ENCODE assay signal across 11 cellular contexts in the genomic region with DNA sequence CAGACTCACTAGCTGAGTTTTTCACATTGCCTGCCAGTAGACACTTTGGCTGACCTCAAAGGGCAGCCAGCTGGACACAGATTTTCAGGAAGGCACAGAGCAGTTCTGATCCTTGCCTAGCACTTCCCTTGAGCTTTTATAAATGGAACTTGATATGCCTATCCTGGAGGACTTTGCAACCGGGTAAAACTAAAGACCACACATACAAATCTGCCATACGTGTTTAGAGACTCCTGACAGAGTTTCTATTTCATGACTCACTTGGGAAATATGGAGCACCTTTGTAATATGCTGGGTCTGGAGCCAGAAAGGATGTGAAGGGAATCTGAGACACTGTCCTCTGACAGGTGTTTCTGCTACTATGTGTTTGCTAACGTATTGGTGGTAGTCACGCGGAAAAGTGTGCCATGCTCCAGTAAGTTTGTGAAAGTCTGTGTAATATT. TPM values are rescaled to one million over a fixed set of nuclear protein-coding genes. Genes with fewer than 3 reads are reported as not detected.
DNase-seq lines count a peak whose midpoint lies in the region; ATAC-seq, FAIRE-seq and TF ChIP-seq lines count a peak whose summit lies in the region.
"Had no signal": no experiment of that assay in that cellular context is flagged by ENCODE, and none has a peak within 500 bp of the region (broad histone marks: within the 10 kb centered on the region; RNA-seq: fewer than 3 reads in every experiment).

No MANE protein-coding gene starts in this region.

- no peak for TF ChIP-seq CTCF in liver (IDR thresholded peaks at IDR 0.05; ENCODE audit: low read depth, low read length, missing input control)
- no peak for TF ChIP-seq CTCF in HepG2 (CRISPR knock-in tag; IDR thresholded peaks at IDR 0.05)
- no peak for TF ChIP-seq CTCF in mammary epithelial cell (conservative IDR thresholded peaks at IDR 0.05 in 1 of 2, IDR thresholded peaks at IDR 0.05 in 1 of 2; ENCODE audit: extremely low read depth in 1 of 2, insufficient read depth in 1 of 2, low read depth in 1 of 2, low read length in 2 of 2)
- TF ChIP-seq CTCF in GM23338 (conservative IDR thresholded peaks at IDR 0.05; ENCODE audit: low read depth in 2 of 2) = no peak

- TF ChIP-seq POLR2A in HepG2 (IDR thresholded peaks at IDR 0.05; ENCODE audit: insufficient read depth in 1 of 2, low read depth in 2 of 2, low read length in 2 of 2) = no peak

- peaks cover 4% of the 10 kb centered on the region for H3K27me3 Mint-ChIP-seq in activated T-helper 1 cell treated with anti-CD3 and anti-CD28 coated beads, Interleukin-12 subunit alpha, Interleukin-12 subunit beta, Interleukin-2, Interleukin-4 antibody, amounts not matched to agents 30 ng/mL and 10 ng/mL and 1 ng/mL, durations not matched to agents 14 hours and 24 hours and 36 hours (ENCODE audit: insufficient read depth)
- peaks cover 5% of the 10 kb centered on the region for H3K27me3 Mint-ChIP-seq in GM23338 (ENCODE audit: insufficient read depth, low read depth, poor library complexity)
- H3K27me3 Mint-ChIP-seq: activated naive CD4-positive, alpha-beta T cell treated with anti-CD3 and anti-CD28 coated beads, Interleukin-2, amount 50 U/mL, for 24 hours had no signal

- no peak for FAIRE-seq in HepG2 (lab: Jason Lieb, UNC)
- FAIRE-seq in urothelium cell line (lab: Jason Lieb, UNC) = no peak

- no peak overlapping the region for H2AFZ ChIP-seq in HepG2 (ENCODE audit: low read length)
- peak overlapping the region; percentile 49 for H2AFZ ChIP-seq in mammary epithelial cell (ENCODE audit: low read depth, low read length)
- H2AFZ ChIP-seq in GM23338 = no peak overlapping the region

- intact Hi-C loops in HepG2 (cut with micrococcal nuclease; ENCODE audit: unreplicated experiment) = no loop called here
- intact Hi-C loops in mammary epithelial cell (cut with micrococcal nuclease) = loop anchor here (2.0 kb wide), 1 partner anchor 50 kb away; no protein-coding TSS in a partner anchor
- intact Hi-C loops in activated T-helper 1 cell treated with anti-CD3 and anti-CD28 coated beads, Interleukin-12 subunit alpha, Interleukin-12 subunit beta, Interleukin-2, Interleukin-4 antibody, amounts not matched to agents 30 ng/mL and 10 ng/mL and 1 ng/mL, durations not matched to agents 14 hours and 24 hours and 36 hours (cut with micrococcal nuclease) = no loop called here

- H3K27me3 ChIP-seq in liver (ENCODE audit: control insufficient read depth in 4 of 4, insufficient read depth in 4 of 4, low read length in 3 of 4) = no peaks in the 10 kb centered on the region
- H3K27me3 ChIP-seq in HepG2 (ENCODE audit: control insufficient read depth in 1 of 2, insufficient read depth in 2 of 2, low read length in 2 of 2) = peaks cover 0 to 1% of the 10 kb centered on the region in 2 experiments; a peak in 3 of 5 replicates
- H3K27me3 ChIP-seq in mammary epithelial cell (ENCODE audit: insufficient read depth, low read length) = no peaks in the 10 kb centered on the region
- H3K27me3 ChIP-seq in GM23338 (ENCODE audit: insufficient read depth) = no peaks in the 10 kb centered on the region

- DNase-seq in HepG2 (ENCODE audit: low spot score) = no peak
- peak; percentile 57 for DNase-seq in LHCN-M2 (ENCODE audit: low read depth)
- DNase-seq in mammary epithelial cell = peak; percentile 99
- DNase-seq in urothelium cell line (ENCODE audit: low spot score) = peak; percentile 66
- DNase-seq in inferior parietal cortex (ENCODE audit: extremely low spot score) = no peak
- DNase-seq in activated T-helper 1 cell treated with anti-CD3 and anti-CD28 coated beads, Interleukin-12 subunit alpha, Interleukin-12 subunit beta, Interleukin-2, Interleukin-4 antibody, amounts not matched to agents 30 ng/mL and 10 ng/mL and 1 ng/mL, durations not matched to agents 14 hours and 24 hours and 36 hours (ENCODE audit: low spot score) = no peak
- DNase-seq in GM23338 (ENCODE audit: low spot score) = no peak
- DNase-seq: natural killer cell had no signal

- H3K4me3 Mint-ChIP-seq in activated T-helper 1 cell treated with anti-CD3 and anti-CD28 coated beads, Interleukin-12 subunit alpha, Interleukin-12 subunit beta, Interleukin-2, Interleukin-4 antibody, amounts not matched to agents 30 ng/mL and 10 ng/mL and 1 ng/mL, durations not matched to agents 14 hours and 24 hours and 36 hours = no peak overlapping the region
- H3K4me3 Mint-ChIP-seq in GM23338 = no peak overlapping the region
- H3K4me3 Mint-ChIP-seq: activated naive CD4-positive, alpha-beta T cell treated with anti-CD3 and anti-CD28 coated beads, Interleukin-2, amount 50 U/mL, for 24 hours; IgD-negative memory B cell; natural killer cell had no signal

- peaks cover 7% of the 10 kb centered on the region; the same call in 1 of the 2 replicates for H3K9me2 ChIP-seq in GM23338 (ENCODE audit: insufficient read depth)

- POLR2A ChIA-PET in HepG2 (lab: Yijun Ruan, JAX) = no interaction called here

- WGBS in liver = 58% methylated on average over 5 of the region's 5 CpGs
- WGBS in HepG2 (ENCODE audit: low lambda C conversion rate) = 4% methylated on average over 5 of the region's 5 CpGs
- 4% methylated on average over 5 of the region's 5 CpGs for WGBS in mammary epithelial cell (ENCODE audit: low coverage, missing lambda C conversion rate)

- dilution Hi-C loops in mammary epithelial cell (cut with HindIII; ENCODE audit: low sequenced_read_pairs) = no loop called here

- peaks cover 0 to 11% (median 4%) of the 10 kb centered on the region in 4 donors for H3K4me1 ChIP-seq in liver (ENCODE audit: control insufficient read depth in 4 of 4, insufficient read depth in 4 of 4, low read length in 3 of 4)
- H3K4me1 ChIP-seq in HepG2 (ENCODE audit: insufficient read depth, low read length) = no peaks in the 10 kb centered on the region
- H3K4me1 ChIP-seq in mammary epithelial cell (ENCODE audit: insufficient read depth, low read length) = peaks cover 43% of the 10 kb centered on the region
- no peaks in the 10 kb centered on the region for H3K4me1 ChIP-seq in GM23338 (ENCODE audit: insufficient read depth)

- H3K4me1 Mint-ChIP-seq in activated T-helper 1 cell treated with anti-CD3 and anti-CD28 coated beads, Interleukin-12 subunit alpha, Interleukin-12 subunit beta, Interleukin-2, Interleukin-4 antibody, amounts not matched to agents 30 ng/mL and 10 ng/mL and 1 ng/mL, durations not matched to agents 14 hours and 24 hours and 36 hours (ENCODE audit: low read depth) = no peaks in the 10 kb centered on the region
- H3K4me1 Mint-ChIP-seq in GM23338 = no peaks in the 10 kb centered on the region
- H3K4me1 Mint-ChIP-seq: activated naive CD4-positive, alpha-beta T cell treated with anti-CD3 and anti-CD28 coated beads, Interleukin-2, amount 50 U/mL, for 24 hours; IgD-negative memory B cell; natural killer cell had no signal

- H3K79me2 ChIP-seq in HepG2 (ENCODE audit: insufficient read depth, low read length) (no peaks in the 10 kb centered on the region), mammary epithelial cell (ENCODE audit: insufficient read depth, low read length) (no peaks in the 10 kb centered on the region), GM23338 (replicated peaks; ENCODE audit: insufficient read depth) (no peaks in the 10 kb centered on the region)

- H3K4me3 ChIP-seq in liver (ENCODE audit: low read depth in 1 of 3, low read length in 3 of 3) (no peak overlapping the region), HepG2 (replicated peaks in 1 of 3; ENCODE audit: insufficient read depth in 1 of 3, low read depth in 2 of 3, low read length in 3 of 3) (no peak overlapping the region), mammary epithelial cell (replicated peaks in 1 of 3; ENCODE audit: insufficient read depth in 1 of 3, low read depth in 2 of 3, low read length in 3 of 3) (no peak overlapping the region), GM23338 (no peak overlapping the region)

- no peaks in the 10 kb centered on the region for H4K20me1 ChIP-seq in HepG2 (ENCODE audit: insufficient read depth, low read length)
- H4K20me1 ChIP-seq in mammary epithelial cell (ENCODE audit: insufficient read depth, low read length) = no peaks in the 10 kb centered on the region
- no peaks in the 10 kb centered on the region for H4K20me1 ChIP-seq in GM23338 (replicated peaks; ENCODE audit: insufficient read depth)

- no peaks in the 10 kb centered on the region for H3K9me3 Mint-ChIP-seq in activated T-helper 1 cell treated with anti-CD3 and anti-CD28 coated beads, Interleukin-12 subunit alpha, Interleukin-12 subunit beta, Interleukin-2, Interleukin-4 antibody, amounts not matched to agents 30 ng/mL and 10 ng/mL and 1 ng/mL, durations not matched to agents 14 hours and 24 hours and 36 hours
- H3K9me3 Mint-ChIP-seq in GM23338 = no peaks in the 10 kb centered on the region; the same call in 2 of the 3 replicates
- H3K9me3 Mint-ChIP-seq: activated naive CD4-positive, alpha-beta T cell treated with anti-CD3 and anti-CD28 coated beads, Interleukin-2, amount 50 U/mL, for 24 hours; IgD-negative memory B cell; natural killer cell had no signal

- in situ Hi-C loops in HepG2 (cut with HindIII; ENCODE audit: extremely low pct_ligation_motif_present, low pct_unique_long_range_greater_than_20kb) (no loop called here), mammary epithelial cell (cut with MboI; ENCODE audit: low sequenced_read_pairs in 2 of 2) (loop anchor here in 1 of 2 donors (5.0 kb wide), 1 partner anchor 175 kb away; a partner anchor contains a TSS)

- H3K9me3 ChIP-seq in liver (ENCODE audit: control insufficient read depth in 4 of 4, low read length in 3 of 4) (no peaks in the 10 kb centered on the region), HepG2 (ENCODE audit: low read length) (no peaks in the 10 kb centered on the region), mammary epithelial cell (replicated peaks; ENCODE audit: insufficient read depth, low read length) (no peaks in the 10 kb centered on the region)

- TF ChIP-seq RAD21 in liver (IDR thresholded peaks at IDR 0.05) (no peak), HepG2 (CRISPR knock-in tag; IDR thresholded peaks at IDR 0.05) (no peak)

- peak overlapping the region in 1 of 2 donors; percentile 42 for H3K27ac ChIP-seq in liver (ENCODE audit: low read depth in 1 of 2, low read length in 2 of 2)
- no peak overlapping the region for H3K27ac ChIP-seq in HepG2 (ENCODE audit: extremely low read length, insufficient read depth, low read length)
- H3K27ac ChIP-seq in mammary epithelial cell (ENCODE audit: insufficient read depth, low read depth, low read length) = peak overlapping the region; percentile 90
- no peak overlapping the region for H3K27ac ChIP-seq in GM23338 (ENCODE audit: low read depth)

- no peak overlapping the region for H3K27ac Mint-ChIP-seq in activated T-helper 1 cell treated with anti-CD3 and anti-CD28 coated beads, Interleukin-12 subunit alpha, Interleukin-12 subunit beta, Interleukin-2, Interleukin-4 antibody, amounts not matched to agents 30 ng/mL and 10 ng/mL and 1 ng/mL, durations not matched to agents 14 hours and 24 hours and 36 hours
- no peak overlapping the region for H3K27ac Mint-ChIP-seq in GM23338
- H3K27ac Mint-ChIP-seq: activated naive CD4-positive, alpha-beta T cell treated with anti-CD3 and anti-CD28 coated beads, Interleukin-2, amount 50 U/mL, for 24 hours; IgD-negative memory B cell; natural killer cell had no signal

- H3K36me3 Mint-ChIP-seq in activated T-helper 1 cell treated with anti-CD3 and anti-CD28 coated beads, Interleukin-12 subunit alpha, Interleukin-12 subunit beta, Interleukin-2, Interleukin-4 antibody, amounts not matched to agents 30 ng/mL and 10 ng/mL and 1 ng/mL, durations not matched to agents 14 hours and 24 hours and 36 hours (ENCODE audit: low read depth) = no peaks in the 10 kb centered on the region
- no peaks in the 10 kb centered on the region for H3K36me3 Mint-ChIP-seq in GM23338 (ENCODE audit: low read depth)
- H3K36me3 Mint-ChIP-seq: activated naive CD4-positive, alpha-beta T cell treated with anti-CD3 and anti-CD28 coated beads, Interleukin-2, amount 50 U/mL, for 24 hours; IgD-negative memory B cell; natural killer cell had no signal

- no peaks in the 10 kb centered on the region for H3F3A ChIP-seq in GM23338 (replicated peaks; ENCODE audit: low read depth)

- H3K4me2 ChIP-seq in HepG2 (ENCODE audit: low read depth, low read length) (no peak overlapping the region), mammary epithelial cell (ENCODE audit: insufficient read depth, low read depth, low read length) (peak overlapping the region; percentile 40), GM23338 (no peak overlapping the region)

- CTCF ChIA-PET in HepG2 (lab: Yijun Ruan, JAX; ENCODE audit: low intra/inter-chr PET ratio, low total read pairs) = no interaction called here
- CTCF ChIA-PET in mammary epithelial cell (lab: Charles Lee; ENCODE audit: low non-redundant PET) = no interaction called here

- ATAC-seq in HepG2 (no peak), GM23338 (no peak)
- ATAC-seq: natural killer cell had no signal

- no peak for TF ChIP-seq EP300 in HepG2 (IDR thresholded peaks at IDR 0.05; ENCODE audit: low read depth in 2 of 2, low read length in 2 of 2)
- no peak for TF ChIP-seq EP300 in HepG2 (CRISPR knock-in tag; IDR thresholded peaks at IDR 0.05; ENCODE audit: borderline replicate concordance)

- BruUV-seq in HepG2 (replicated peaks; lab: Mats Ljungman, UMichigan) (no TSS peak), mammary epithelial cell (replicated peaks; lab: Mats Ljungman, UMichigan) (no TSS peak)

- H3K9ac ChIP-seq in liver (ENCODE audit: low read depth in 1 of 2, low read length in 2 of 2) = no peak overlapping the region
- H3K9ac ChIP-seq in HepG2 (ENCODE audit: insufficient read depth, low read depth, low read length) = no peak overlapping the region
- peak overlapping the region; percentile 74 for H3K9ac ChIP-seq in mammary epithelial cell (ENCODE audit: insufficient read depth, low read length)

- H3K36me3 ChIP-seq in liver (ENCODE audit: control insufficient read depth in 4 of 4, insufficient read depth in 3 of 4, low read depth in 1 of 4, low read length in 3 of 4) = no peaks in the 10 kb centered on the region
- no peaks in the 10 kb centered on the region for H3K36me3 ChIP-seq in HepG2 (replicated peaks in 1 of 2; ENCODE audit: control insufficient read depth in 1 of 2, insufficient read depth in 2 of 2, low read length in 2 of 2)
- no peaks in the 10 kb centered on the region for H3K36me3 ChIP-seq in mammary epithelial cell (ENCODE audit: insufficient read depth, low read length)
- H3K36me3 ChIP-seq in GM23338 (ENCODE audit: insufficient read depth) = no peaks in the 10 kb centered on the region

RNA-seq across cellular contexts. Expression of a gene that starts 56.7 kb away (rescaled TPM):
- total RNA-seq in liver (under 1 TPM; 0.08 to 0.09 TPM), HepG2 (2016; rRNA removed; fragmentation: Illumina TruSeq; extraction: Trizol) (0.11 and 0.42 TPM in 2 replicates), LHCN-M2 (2014; rRNA removed) (0.17 and 0.51 TPM in 2 replicates), mammary epithelial cell (10 to 100 TPM; 35.3 to 84.2 TPM)
- polyA plus RNA-seq in liver (under 1 TPM; 0.15 to 0.38 TPM), HepG2 (2011; rRNA removed) (0.03 and 0.04 TPM in 2 replicates), mammary epithelial cell (6.2 TPM), GM23338 (2016; fragmentation: Nextera tagmentation; extraction: Ambion mirVana) (0.37 and 0.79 TPM in 2 replicates)
- not detected in 2 replicates for total RNA-seq in HepG2 (2016; cell fraction: cytosol; rRNA removed; fragmentation: Illumina TruSeq; extraction: Trizol; ENCODE audit: low read depth)
- 0.13 and 0.24 TPM in 2 replicates for total RNA-seq in HepG2 (2016; cell fraction: insoluble cytoplasmic fraction; rRNA removed; fragmentation: Illumina TruSeq; extraction: Trizol)
- total RNA-seq in HepG2 (2016; cell fraction: membrane; rRNA removed; fragmentation: Illumina TruSeq; extraction: Trizol) = 0.06 TPM in 1 of 2 replicates, not detected in the other
- total RNA-seq in HepG2 (2016; cell fraction: nucleus; rRNA removed; fragmentation: Illumina TruSeq; extraction: Trizol) = 0.09 and 0.25 TPM in 2 replicates
- 0.01 and 0.03 TPM in 2 replicates for polyA plus RNA-seq in HepG2 (2011; cell fraction: cytosol; rRNA removed)
- 0.03 and 0.06 TPM in 2 replicates for polyA plus RNA-seq in HepG2 (2011; cell fraction: nucleus; rRNA removed)
- polyA plus RNA-seq in HepG2 (2012) = 0.03 TPM in 1 of 2 replicates, not detected in the other
- polyA plus RNA-seq in HepG2 (2016; cell fraction: cytosol; fragmentation: Illumina TruSeq; extraction: Trizol; ENCODE audit: low read depth) = 0.25 TPM in 1 of 2 replicates, not detected in the other
- 0.23 and 0.33 TPM in 2 replicates for polyA plus RNA-seq in HepG2 (2016; cell fraction: insoluble cytoplasmic fraction; fragmentation: Illumina TruSeq; extraction: Trizol; ENCODE audit: low read depth)
- polyA plus RNA-seq in HepG2 (2016; cell fraction: membrane; fragmentation: Illumina TruSeq; extraction: Trizol; ENCODE audit: low read depth) = 0.05 and 0.12 TPM in 2 replicates
- polyA plus RNA-seq in HepG2 (2016; cell fraction: nucleus; fragmentation: Illumina TruSeq; extraction: Trizol; ENCODE audit: insufficient read depth, low read depth) = 0.25 and 0.49 TPM in 2 replicates
- 0.07 and 0.10 TPM in 2 replicates for polyA minus RNA-seq in HepG2 (2011; rRNA and poly(A)+ RNA removed; ENCODE audit: low replicate concordance)
- not detected in 2 replicates for polyA minus RNA-seq in HepG2 (2011; cell fraction: cytosol; rRNA and poly(A)+ RNA removed)
- polyA minus RNA-seq in HepG2 (2011; cell fraction: nucleus; rRNA and poly(A)+ RNA removed) = 0.26 TPM in 1 of 2 replicates, not detected in the other
- not detected for polyA plus RNA-seq in LHCN-M2 (2012)
- polyA minus RNA-seq in mammary epithelial cell = 6.8 TPM
- total RNA-seq in activated T-helper 1 cell treated with anti-CD3 and anti-CD28 coated beads, Interleukin-12 subunit alpha, Interleukin-12 subunit beta, Interleukin-2, Interleukin-4 antibody, amounts not matched to agents 30 ng/mL and 10 ng/mL and 1 ng/mL, durations not matched to agents 14 hours and 24 hours and 36 hours = not detected in 2 replicates
- total RNA-seq in GM23338 (2014; rRNA removed; shearing (Covaris generic)) = 0.14 and 0.23 TPM in 2 replicates

Comparison
In these comparisons a context has a peak if more than half of its experiments do, and no peak if none do; other contexts are left out.
1. DNase-seq: peak in LHCN-M2 (single experiment), mammary epithelial cell (single experiment) and urothelium cell line (single experiment); none in HepG2 (single experiment), inferior parietal cortex (single experiment), activated T-helper 1 cell treated with anti-CD3 and anti-CD28 coated beads, Interleukin-12 subunit alpha, Interleukin-12 subunit beta, Interleukin-2, Interleukin-4 antibody, amounts not matched to agents 30 ng/mL and 10 ng/mL and 1 ng/mL, durations not matched to agents 14 hours and 24 hours and 36 hours (single experiment) and GM23338 (single experiment).
2. RNA of a gene that starts 56.7 kb away (total RNA-seq): 35.3 to 84.2 TPM in mammary epithelial cell; 0.17 to 0.51 TPM in LHCN-M2, 0.14 to 0.23 TPM in GM23338, 0.06 to 0.42 TPM in HepG2, 0.08 to 0.09 TPM in liver and not detected in activated T-helper 1 cell treated with anti-CD3 and anti-CD28 coated beads, Interleukin-12 subunit alpha, Interleukin-12 subunit beta, Interleukin-2, Interleukin-4 antibody, amounts not matched to agents 30 ng/mL and 10 ng/mL and 1 ng/mL, durations not matched to agents 14 hours and 24 hours and 36 hours; every median in the first group is over 10 times any median in the second.